8 cellular contexts compared by ENCODE assay signal in genomic region chr9:92762781-92763708, GRCh38. TPM values are rescaled to one million over a fixed set of nuclear protein-coding genes. Genes with fewer than 3 reads are reported as not detected.
DNase-seq lines count a peak whose midpoint lies in the region; ATAC-seq and TF ChIP-seq lines count a peak whose summit lies in the region.

No MANE protein-coding gene starts in this region.

- peaks cover 60% of the 10 kb centered on the region for H3K79me2 ChIP-seq in Karpas-422 (ENCODE audit: low read length)

- TF ChIP-seq CTCF in AG10803 (conservative IDR thresholded peaks at IDR 0.05; ENCODE audit: low read length): no peak

- peak overlapping the region; percentile 57 for H3K27ac ChIP-seq in Karpas-422 (ENCODE audit: low read length)

- H3K4me3 ChIP-seq in AG10803 (ENCODE audit: low read length) (peak overlapping the region; percentile 94), Karpas-422 (ENCODE audit: low read length) (peak overlapping the region; percentile 87)

- H3K27ac Mint-ChIP-seq in central memory CD8-positive, alpha-beta T cell (ENCODE audit: low read depth): peak overlapping the region; percentile 88
- peak overlapping the region; percentile 65 to 97 (median 92) for H3K27ac Mint-ChIP-seq in naive B cell

- no peaks in the 10 kb centered on the region for H3K9me3 Mint-ChIP-seq in central memory CD8-positive, alpha-beta T cell
- no peaks in the 10 kb centered on the region for H3K9me3 Mint-ChIP-seq in naive B cell

- no peaks in the 10 kb centered on the region for H3K27me3 ChIP-seq in Karpas-422 (ENCODE audit: low read length)

- peaks cover 7% of the 10 kb centered on the region for H3K36me3 Mint-ChIP-seq in central memory CD8-positive, alpha-beta T cell (ENCODE audit: insufficient read depth)
- no peaks in the 10 kb centered on the region for H3K36me3 Mint-ChIP-seq in naive B cell

- no peak overlapping the region for H2AFZ ChIP-seq in Karpas-422 (ENCODE audit: low read length)

- H3K4me2 ChIP-seq in Karpas-422 (ENCODE audit: low read depth, low read length, poor library complexity, severe bottlenecking): peak overlapping the region; percentile 89

- no peaks in the 10 kb centered on the region for H3K27me3 Mint-ChIP-seq in central memory CD8-positive, alpha-beta T cell
- no peaks in the 10 kb centered on the region for H3K27me3 Mint-ChIP-seq in naive B cell

- peaks cover 44% of the 10 kb centered on the region for H3K4me1 Mint-ChIP-seq in central memory CD8-positive, alpha-beta T cell
- peaks cover 48 to 66% (median 59%) of the 10 kb centered on the region in 3 donors for H3K4me1 Mint-ChIP-seq in naive B cell

- ATAC-seq in central memory CD8-positive, alpha-beta T cell (replicated peaks; ENCODE audit: extremely low read depth, poor library complexity, severe bottlenecking): no peak
- no peak for ATAC-seq in naive B cell (ENCODE audit: low read depth in 2 of 2)

- H3K36me3 ChIP-seq in Karpas-422 (ENCODE audit: insufficient read depth, low read length): no peaks in the 10 kb centered on the region

- no peaks in the 10 kb centered on the region for H3K9me2 ChIP-seq in Karpas-422 (replicated peaks; ENCODE audit: insufficient read depth, low read length)

- peaks cover 39% of the 10 kb centered on the region for H4K20me1 ChIP-seq in Karpas-422 (ENCODE audit: insufficient read depth, low read depth, low read length)

- H3K9ac ChIP-seq in Karpas-422 (ENCODE audit: low read length): peak overlapping the region; percentile 96

- H3K4me1 ChIP-seq in Karpas-422 (ENCODE audit: low read length): peaks cover 33% of the 10 kb centered on the region

- DNase-seq in AG10803 (ENCODE audit: low read depth) (no peak), Karpas-422 (no peak), naive B cell (no peak), NCI-H1105 treated with DMSO at 0.1 percent for 48 hours (lab: John Stamatoyannopoulos, UW) (no peak), midbrain (lab: John Stamatoyannopoulos, UW) (no peak), DMS53 (lab: John Stamatoyannopoulos, UW) (no peak), NCI-H345 (lab: John Stamatoyannopoulos, UW) (no peak)
- DNase-seq in central memory CD8-positive, alpha-beta T cell (ENCODE audit: low spot score in 2 of 2): no peak

- H3K4me3 Mint-ChIP-seq in central memory CD8-positive, alpha-beta T cell: peak overlapping the region; percentile 79
- H3K4me3 Mint-ChIP-seq in naive B cell: peak overlapping the region; percentile 90 to 100 (median 100)

- H3K9me3 ChIP-seq in Karpas-422 (ENCODE audit: low read length): no peaks in the 10 kb centered on the region

RNA-seq across cellular contexts. Expression of gene BICD2, which starts 1.6 kb away (rescaled TPM):
- total RNA-seq in Karpas-422 (2014; rRNA removed; shearing (Covaris generic); ENCODE audit: low replicate concordance): 25.6 and 35.4 TPM in 2 replicates
- 10 to 100 TPM in 5 of 6 donors, 1 to 10 TPM in 1; 4.3 to 41.8 (median 29.6) TPM for polyA plus RNA-seq in naive B cell (ENCODE audit: low read depth in 6 of 6)
